In the genomic region with DNA sequence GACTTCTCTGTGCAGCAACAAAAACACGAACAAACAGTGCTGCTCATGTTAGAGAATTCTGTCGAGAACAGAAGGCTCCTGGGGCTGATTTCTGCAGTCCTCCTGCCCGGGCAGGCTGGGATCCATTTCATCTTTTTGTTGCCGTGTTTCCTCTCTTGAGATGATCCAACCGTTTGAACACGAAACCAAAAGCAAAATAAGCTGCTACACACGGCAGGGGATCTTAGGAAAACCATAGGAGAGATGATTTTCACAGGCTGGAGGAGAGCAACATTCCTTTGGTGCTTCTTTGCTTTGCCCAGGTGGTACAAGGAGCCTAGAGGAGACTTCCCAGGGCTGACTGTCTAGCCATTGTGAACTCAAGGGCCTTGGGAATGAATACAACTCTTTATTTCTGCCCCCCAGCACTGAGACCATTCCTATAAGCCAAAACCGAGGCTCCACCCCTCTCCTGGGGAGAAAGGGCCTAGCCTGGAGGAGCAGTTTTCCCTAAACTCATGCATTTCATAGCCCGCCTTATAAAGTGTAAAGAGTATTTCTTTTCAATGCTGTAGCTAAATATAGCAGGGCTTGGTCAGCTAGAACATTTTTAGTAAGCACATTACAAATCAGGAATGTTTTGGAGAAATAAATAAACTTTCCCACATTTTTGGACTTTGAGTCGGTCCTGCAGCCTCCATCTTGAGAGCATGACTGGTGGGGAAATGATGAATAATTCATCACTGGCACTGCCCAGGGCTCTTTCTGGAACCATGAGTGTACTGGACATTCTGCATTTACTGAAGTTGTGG, we compare ENCODE assay signal across 15 cellular contexts. TPM values are rescaled to one million over a fixed set of nuclear protein-coding genes. Genes with fewer than 3 reads are reported as not detected.
A peak's percentile ranks its signal among the peaks of the same experiment; 100 is the strongest.
DNase-seq lines count a peak whose midpoint lies in the region; ATAC-seq and TF ChIP-seq lines count a peak whose summit lies in the region.
"Had no signal": no experiment of that assay in that cellular context is flagged by ENCODE, and none has a peak within 500 bp of the region (broad histone marks: within the 10 kb centered on the region; RNA-seq: fewer than 3 reads in every experiment).

No MANE protein-coding gene starts in this region.

- no peaks in the 10 kb centered on the region for H4K20me1 ChIP-seq in mammary epithelial cell (ENCODE audit: insufficient read depth, low read length)

- no peak overlapping the region for H3K27ac Mint-ChIP-seq in chondrocyte (ENCODE audit: unreplicated experiment)
- H3K27ac Mint-ChIP-seq: activated CD4-positive, alpha-beta T cell treated with anti-CD3 and anti-CD28 coated beads for 36 hours had no signal

- no peak overlapping the region for H2AFZ ChIP-seq in mammary epithelial cell (ENCODE audit: low read depth, low read length)

- H3K27ac ChIP-seq in mammary epithelial cell (ENCODE audit: insufficient read depth, low read depth, low read length) (no peak overlapping the region), breast epithelium (no peak overlapping the region), layer of hippocampus (ENCODE audit: low read depth, low read length) (peak overlapping the region; percentile 27), vagina (peak overlapping the region; percentile 44)
- H3K27ac ChIP-seq: 22Rv1 had no signal

- DNase-seq in mammary epithelial cell = peak; percentile 65
- DNase-seq in breast epithelium (ENCODE audit: low spot score in 2 of 2) = no peak
- DNase-seq in chondrocyte (ENCODE audit: low spot score) = no peak
- DNase-seq in vagina (ENCODE audit: extremely low spot score in 2 of 2) = no peak
- DNase-seq in globus pallidus (ENCODE audit: low spot score) = no peak
- DNase-seq: activated CD4-positive, alpha-beta T cell treated with anti-CD3 and anti-CD28 coated beads for 36 hours; activated effector memory CD4-positive, alpha-beta T cell treated with Interleukin-2 at 50 U/mL for 16 hours; dorsolateral prefrontal cortex; naive thymus-derived CD8-positive, alpha-beta T cell; NCI-H526 had no signal

- dilution Hi-C loops in mammary epithelial cell (cut with HindIII; ENCODE audit: low sequenced_read_pairs) = no loop called here

- H3K27me3 ChIP-seq in mammary epithelial cell (ENCODE audit: insufficient read depth, low read length) = no peaks in the 10 kb centered on the region
- H3K27me3 ChIP-seq in breast epithelium = peaks cover 0 to 17% of the 10 kb centered on the region in 2 donors
- H3K27me3 ChIP-seq in layer of hippocampus (ENCODE audit: control insufficient read depth, insufficient read depth, low read length) = no peaks in the 10 kb centered on the region
- no peaks in the 10 kb centered on the region for H3K27me3 ChIP-seq in vagina

- H3K36me3 ChIP-seq in mammary epithelial cell (ENCODE audit: insufficient read depth, low read length) = no peaks in the 10 kb centered on the region
- no peaks in the 10 kb centered on the region for H3K36me3 ChIP-seq in breast epithelium
- H3K36me3 ChIP-seq in vagina = no peaks in the 10 kb centered on the region

- in situ Hi-C loops in mammary epithelial cell (cut with MboI; ENCODE audit: low sequenced_read_pairs in 2 of 2) = loop anchor here in 1 of 2 donors (25.0 kb wide), 1 partner anchor 226 kb away; no protein-coding TSS in a partner anchor

- H3K4me3 ChIP-seq in mammary epithelial cell (replicated peaks in 1 of 3; ENCODE audit: insufficient read depth in 1 of 3, low read depth in 2 of 3, low read length in 3 of 3) (no peak overlapping the region), breast epithelium (no peak overlapping the region), vagina (no peak overlapping the region)
- H3K4me3 ChIP-seq: dorsolateral prefrontal cortex had no signal

- no peaks in the 10 kb centered on the region for H3K27me3 Mint-ChIP-seq in chondrocyte (ENCODE audit: low read depth)

- no peaks in the 10 kb centered on the region for H3K79me2 ChIP-seq in mammary epithelial cell (ENCODE audit: insufficient read depth, low read length)

- intact Hi-C loops in mammary epithelial cell (cut with micrococcal nuclease) (no loop called here), breast epithelium (cut with DNase I; ENCODE audit: low total_unique reads) (loop anchor here (2.0 kb wide), 1 partner anchor 179 kb away; no protein-coding TSS in a partner anchor), vagina (cut with DNase I) (no loop called here)

- no peak for TF ChIP-seq POLR2A in breast epithelium (IDR thresholded peaks at IDR 0.05)
- TF ChIP-seq POLR2A in vagina (IDR thresholded peaks at IDR 0.05) = no peak

- H3K36me3 Mint-ChIP-seq in chondrocyte (ENCODE audit: low read depth) = peaks cover 7% of the 10 kb centered on the region
- H3K36me3 Mint-ChIP-seq: naive thymus-derived CD8-positive, alpha-beta T cell had no signal

- peak overlapping the region; percentile 48 for H3K4me3 Mint-ChIP-seq in chondrocyte (ENCODE audit: unreplicated experiment)
- H3K4me3 Mint-ChIP-seq: activated CD4-positive, alpha-beta T cell treated with anti-CD3 and anti-CD28 coated beads for 36 hours; naive thymus-derived CD8-positive, alpha-beta T cell had no signal

- H3K9me3 Mint-ChIP-seq in chondrocyte (ENCODE audit: low read depth) = no peaks in the 10 kb centered on the region
- H3K9me3 Mint-ChIP-seq: naive thymus-derived CD8-positive, alpha-beta T cell had no signal

- no peaks in the 10 kb centered on the region for H3K9me3 ChIP-seq in mammary epithelial cell (replicated peaks; ENCODE audit: insufficient read depth, low read length)
- no peaks in the 10 kb centered on the region for H3K9me3 ChIP-seq in breast epithelium
- no peaks in the 10 kb centered on the region for H3K9me3 ChIP-seq in vagina

- CTCF ChIA-PET in mammary epithelial cell (lab: Charles Lee; ENCODE audit: low non-redundant PET) = no interaction called here

- ATAC-seq in GM18861 (IDR thresholded peaks at IDR 0.05; ENCODE audit: unreplicated experiment) = no peak
- ATAC-seq in HG02885 (IDR thresholded peaks at IDR 0.05; ENCODE audit: poor library complexity, unreplicated experiment) = no peak
- ATAC-seq: activated CD4-positive, alpha-beta T cell treated with anti-CD3 and anti-CD28 coated beads for 36 hours; naive thymus-derived CD8-positive, alpha-beta T cell had no signal

- no peak overlapping the region for H3K9ac ChIP-seq in mammary epithelial cell (ENCODE audit: insufficient read depth, low read length)

- no peak for TF ChIP-seq CTCF in mammary epithelial cell (conservative IDR thresholded peaks at IDR 0.05 in 1 of 2, IDR thresholded peaks at IDR 0.05 in 1 of 2; ENCODE audit: extremely low read depth in 1 of 2, insufficient read depth in 1 of 2, low read depth in 1 of 2, low read length in 2 of 2)
- no peak for TF ChIP-seq CTCF in breast epithelium (IDR thresholded peaks at IDR 0.05)
- no peak for TF ChIP-seq CTCF in chondrocyte (IDR thresholded peaks at IDR 0.05)
- no peak for TF ChIP-seq CTCF in vagina (IDR thresholded peaks at IDR 0.05)

- H3K4me1 Mint-ChIP-seq in chondrocyte (ENCODE audit: low read depth) = peaks cover 29% of the 10 kb centered on the region
- H3K4me1 Mint-ChIP-seq: activated CD4-positive, alpha-beta T cell treated with anti-CD3 and anti-CD28 coated beads for 36 hours; naive thymus-derived CD8-positive, alpha-beta T cell had no signal

- H3K4me1 ChIP-seq in mammary epithelial cell (ENCODE audit: insufficient read depth, low read length) (peaks cover 15% of the 10 kb centered on the region), breast epithelium (no peaks in the 10 kb centered on the region), vagina (no peaks in the 10 kb centered on the region)

- no peak overlapping the region for H3K4me2 ChIP-seq in mammary epithelial cell (ENCODE audit: insufficient read depth, low read depth, low read length)

- BruUV-seq in mammary epithelial cell (replicated peaks; lab: Mats Ljungman, UMichigan) = no TSS peak

- WGBS in mammary epithelial cell (ENCODE audit: low coverage, missing lambda C conversion rate) = 88% methylated on average over 10 of the region's 10 CpGs

RNA-seq across cellular contexts. Expression of gene FOXL1, which starts 7.7 kb away (rescaled TPM):
- total RNA-seq in mammary epithelial cell = 1 to 10 TPM; 2.2 to 8.0 TPM
- 1.2 TPM for polyA plus RNA-seq in mammary epithelial cell
- polyA minus RNA-seq in mammary epithelial cell = 0.47 TPM
- total RNA-seq in breast epithelium = 1 to 10 TPM in 1 of 3 donors, under 1 TPM in 2; 0.16 to 1.5 (median 0.98) TPM
- 7.7 to 10.1 TPM (median 8.1 TPM) in 3 replicates for total RNA-seq in chondrocyte
- total RNA-seq in vagina = 0.98 TPM
- total RNA-seq: activated CD4-positive, alpha-beta T cell treated with anti-CD3 and anti-CD28 coated beads for 36 hours; naive thymus-derived CD8-positive, alpha-beta T cell; SK-MEL-5 had no signal
- polyA plus RNA-seq: naive thymus-derived CD8-positive, alpha-beta T cell had no signal

RNA-seq across cellular contexts. Expression of gene FOXC2, which starts 19.4 kb away (rescaled TPM):
- total RNA-seq in mammary epithelial cell = 10 to 100 TPM in 1 of 2 donors, 1 to 10 TPM in 1; 1.3 to 13.3 TPM
- 1.3 TPM for polyA plus RNA-seq in mammary epithelial cell
- polyA minus RNA-seq in mammary epithelial cell = 0.98 TPM
- under 1 TPM; 0.15 to 0.98 (median 0.32) TPM for total RNA-seq in breast epithelium
- total RNA-seq in chondrocyte = 70.4 to 84.2 TPM (median 77.8 TPM) in 3 replicates
- 2.7 TPM for total RNA-seq in vagina
- total RNA-seq: activated CD4-positive, alpha-beta T cell treated with anti-CD3 and anti-CD28 coated beads for 36 hours; naive thymus-derived CD8-positive, alpha-beta T cell; SK-MEL-5 had no signal
- polyA plus RNA-seq: naive thymus-derived CD8-positive, alpha-beta T cell had no signal

RNA-seq across cellular contexts. Expression of gene MTHFSD, which starts 31.0 kb away (rescaled TPM):
- total RNA-seq in mammary epithelial cell = 10 to 100 TPM; 17.3 to 25.4 TPM
- polyA plus RNA-seq in mammary epithelial cell = 11.3 TPM
- polyA minus RNA-seq in mammary epithelial cell = 1.4 TPM
- 10 to 100 TPM; 15.8 to 30.2 (median 27.7) TPM for total RNA-seq in breast epithelium
- 8.1 to 13.2 TPM (median 8.5 TPM) in 3 replicates for total RNA-seq in chondrocyte
- total RNA-seq in vagina = 20.4 TPM

Comparison
In these comparisons a context has a peak if more than half of its experiments do, and no peak if none do; other contexts are left out.
1. H3K27ac ChIP-seq: peak in layer of hippocampus (single experiment) and vagina (single experiment); none in mammary epithelial cell (single experiment) and breast epithelium (0 of 2).